ENCODE assay signal across 9 cellular contexts in genomic region chr7:100544386-100544785, GRCh38. TPM values are rescaled to one million over a fixed set of nuclear protein-coding genes. Genes with fewer than 3 reads are reported as not detected.
DNase-seq lines count a peak whose midpoint lies in the region; ATAC-seq and TF ChIP-seq lines count a peak whose summit lies in the region.
"Had no signal": no experiment of that assay in that cellular context is flagged by ENCODE, and none has a peak within 500 bp of the region (broad histone marks: within the 10 kb centered on the region; RNA-seq: fewer than 3 reads in every experiment).

No MANE protein-coding gene starts in this region.

- H3K27ac ChIP-seq in GM23338 (ENCODE audit: low read depth), result no peak overlapping the region

- H3K4me3 Mint-ChIP-seq in GM23338 (peak overlapping the region; percentile 15; the same call in 1 of the 3 replicates), immature natural killer cell (peak overlapping the region; percentile 65 to 91 (median 72))
- peak overlapping the region; percentile 97 for H3K4me3 Mint-ChIP-seq in activated CD4-positive, alpha-beta memory T cell treated with anti-CD3 and anti-CD28 coated beads, Interleukin-2, amount 10 ng/mL, durations not matched to agents 7 days and 5 days
- H3K4me3 Mint-ChIP-seq in stimulated activated memory B cell treated with anti-CD40 and anti-IgM and Interleukin-4, amounts not matched to agents 10 μg/mL and 1 μg/mL and 100 μg/mL, for 72 hours, result peak overlapping the region; percentile 53

- H3K9me3 Mint-ChIP-seq in GM23338 (no peaks in the 10 kb centered on the region), immature natural killer cell (no peaks in the 10 kb centered on the region)
- H3K9me3 Mint-ChIP-seq in activated CD4-positive, alpha-beta memory T cell treated with anti-CD3 and anti-CD28 coated beads, Interleukin-2, amount 10 ng/mL, durations not matched to agents 7 days and 5 days, result no peaks in the 10 kb centered on the region
- H3K9me3 Mint-ChIP-seq in stimulated activated memory B cell treated with anti-CD40 and anti-IgM and Interleukin-4, amounts not matched to agents 10 μg/mL and 1 μg/mL and 100 μg/mL, for 72 hours, result no peaks in the 10 kb centered on the region

- intact Hi-C loops in sciatic nerve (cut with DNase I), result no loop called here

- H3K27me3 Mint-ChIP-seq in GM23338 (ENCODE audit: insufficient read depth, low read depth, poor library complexity) (peaks cover 19% of the 10 kb centered on the region), immature natural killer cell (ENCODE audit: low read depth in 3 of 3) (peaks cover 0 to 3% (median 2%) of the 10 kb centered on the region in 3 donors)
- H3K27me3 Mint-ChIP-seq in activated CD4-positive, alpha-beta memory T cell treated with anti-CD3 and anti-CD28 coated beads, Interleukin-2, amount 10 ng/mL, durations not matched to agents 7 days and 5 days, result no peaks in the 10 kb centered on the region
- H3K27me3 Mint-ChIP-seq in stimulated activated memory B cell treated with anti-CD40 and anti-IgM and Interleukin-4, amounts not matched to agents 10 μg/mL and 1 μg/mL and 100 μg/mL, for 72 hours, result no peaks in the 10 kb centered on the region

- DNase-seq in GM23338 (ENCODE audit: low spot score), result no peak
- DNase-seq in activated CD4-positive, alpha-beta memory T cell treated with anti-CD3 and anti-CD28 coated beads, Interleukin-2, amount 10 ng/mL, durations not matched to agents 7 days and 5 days, result no peak
- DNase-seq in immature natural killer cell, result no peak
- no peak for DNase-seq in COLO829 (ENCODE audit: low spot score)
- no peak for DNase-seq in sciatic nerve (ENCODE audit: low spot score)
- no peak for DNase-seq in GF-D8 (lab: John Stamatoyannopoulos, UW)
- DNase-seq: central memory CD4-positive, alpha-beta T cell had no signal

- H3K27ac Mint-ChIP-seq in GM23338 (no peak overlapping the region), immature natural killer cell (peak overlapping the region; percentile 89 to 99 (median 96))
- H3K27ac Mint-ChIP-seq in activated CD4-positive, alpha-beta memory T cell treated with anti-CD3 and anti-CD28 coated beads, Interleukin-2, amount 10 ng/mL, durations not matched to agents 7 days and 5 days, result peak overlapping the region; percentile 96
- peak overlapping the region; percentile 95 for H3K27ac Mint-ChIP-seq in stimulated activated memory B cell treated with anti-CD40 and anti-IgM and Interleukin-4, amounts not matched to agents 10 μg/mL and 1 μg/mL and 100 μg/mL, for 72 hours

- peaks cover 61% of the 10 kb centered on the region for H3K4me1 ChIP-seq in GM23338 (ENCODE audit: insufficient read depth)

- H3K4me1 Mint-ChIP-seq in GM23338 (peaks cover 71% of the 10 kb centered on the region), immature natural killer cell (peaks cover 94 to 98% of the 10 kb centered on the region in 2 donors)
- peaks cover 94% of the 10 kb centered on the region for H3K4me1 Mint-ChIP-seq in activated CD4-positive, alpha-beta memory T cell treated with anti-CD3 and anti-CD28 coated beads, Interleukin-2, amount 10 ng/mL, durations not matched to agents 7 days and 5 days
- H3K4me1 Mint-ChIP-seq in stimulated activated memory B cell treated with anti-CD40 and anti-IgM and Interleukin-4, amounts not matched to agents 10 μg/mL and 1 μg/mL and 100 μg/mL, for 72 hours, result peaks cover 87% of the 10 kb centered on the region

- H3K79me2 ChIP-seq in GM23338 (replicated peaks; ENCODE audit: insufficient read depth), result peaks cover 13% of the 10 kb centered on the region

- peaks cover 16% of the 10 kb centered on the region; the same call in 1 of the 2 replicates for H3F3A ChIP-seq in GM23338 (replicated peaks; ENCODE audit: low read depth)

- H2AFZ ChIP-seq in GM23338, result no peak overlapping the region

- ATAC-seq in GM23338 (no peak), sciatic nerve (no peak), GM21515 (IDR thresholded peaks at IDR 0.05; ENCODE audit: unreplicated experiment) (no peak)
- ATAC-seq in stimulated activated memory B cell treated with anti-CD40 and anti-IgM and Interleukin-4, amounts not matched to agents 10 μg/mL and 1 μg/mL and 100 μg/mL, for 72 hours, result no peak

- 0 out of 2 replicates have a peak, but pooled peaks cover 2% of the 10 kb centered on the region for H4K20me1 ChIP-seq in GM23338 (replicated peaks; ENCODE audit: insufficient read depth)

- CTCF ChIA-PET in activated CD4-positive, alpha-beta memory T cell treated with anti-CD3 and anti-CD28 coated beads, Interleukin-2, amount 10 ng/mL, durations not matched to agents 7 days and 5 days (lab: Charles Lee), result interaction anchor here (0.6 to 11.6 kb wide), 3 partner anchors 16 to 392 kb away, joined by 3 to 144 read pairs (median 6); partner anchors contain the start of gene MOSPD3

- peaks cover 10% of the 10 kb centered on the region for H3K27me3 ChIP-seq in GM23338 (ENCODE audit: insufficient read depth)

- H3K36me3 ChIP-seq in GM23338 (ENCODE audit: insufficient read depth), result no peaks in the 10 kb centered on the region

- H3K36me3 Mint-ChIP-seq in GM23338 (ENCODE audit: low read depth), result no peaks in the 10 kb centered on the region
- H3K36me3 Mint-ChIP-seq in activated CD4-positive, alpha-beta memory T cell treated with anti-CD3 and anti-CD28 coated beads, Interleukin-2, amount 10 ng/mL, durations not matched to agents 7 days and 5 days (ENCODE audit: low read depth), result peaks cover 41% of the 10 kb centered on the region
- H3K36me3 Mint-ChIP-seq in immature natural killer cell, result no peaks in the 10 kb centered on the region
- peaks cover 6% of the 10 kb centered on the region for H3K36me3 Mint-ChIP-seq in stimulated activated memory B cell treated with anti-CD40 and anti-IgM and Interleukin-4, amounts not matched to agents 10 μg/mL and 1 μg/mL and 100 μg/mL, for 72 hours

- POLR2A ChIA-PET in activated CD4-positive, alpha-beta memory T cell treated with anti-CD3 and anti-CD28 coated beads, Interleukin-2, amount 10 ng/mL, durations not matched to agents 7 days and 5 days (lab: Charles Lee), result interaction anchor here (1.2 to 2.9 kb wide), 9 partner anchors 9 to 116 kb away, joined by 3 to 17 read pairs (median 6); partner anchors contain the start of genes FBXO24, LRCH4, MEPCE and ZCWPW1

- no peak overlapping the region for H3K4me3 ChIP-seq in GM23338

- H3K9me2 ChIP-seq in GM23338 (ENCODE audit: insufficient read depth), result no peaks in the 10 kb centered on the region

- TF ChIP-seq CTCF in GM23338 (conservative IDR thresholded peaks at IDR 0.05; ENCODE audit: low read depth in 2 of 2), result no peak

- H3K4me2 ChIP-seq in GM23338, result no peak overlapping the region

TF ChIP-seq in GM23338, 12 proteins besides CTCF, POLR2A, EP300 and RAD21:
- TF ChIP-seq CREB1 (CRISPR knock-in tag; IDR thresholded peaks at IDR 0.05; ENCODE audit: low read depth), result no peak
- no peak for TF ChIP-seq EZH2phosphoT487 (IDR thresholded peaks at IDR 0.05; ENCODE audit: unreplicated experiment)

RNA-seq across cellular contexts. Expression of gene AGFG2, which starts 5.4 kb away (rescaled TPM):
- 2.4 and 8.9 TPM in 2 replicates for total RNA-seq in GM23338 (2014; rRNA removed; shearing (Covaris generic))
- polyA plus RNA-seq in GM23338 (2016; fragmentation: Nextera tagmentation; extraction: Ambion mirVana) (2.2 and 2.3 TPM in 2 replicates), immature natural killer cell (10 to 100 TPM in 2 of 3 donors, 1 to 10 TPM in 1; 7.1 to 20.7 (median 12.0) TPM)
- total RNA-seq in activated CD4-positive, alpha-beta memory T cell treated with anti-CD3 and anti-CD28 coated beads, Interleukin-2, amount 10 ng/mL, durations not matched to agents 7 days and 5 days, result 10 to 100 TPM; 53.9 to 59.8 TPM
- total RNA-seq in sciatic nerve, result 30.6 TPM

RNA-seq across cellular contexts. Expression of gene SAP25, which starts 29.3 kb away (rescaled TPM):
- 2.0 and 4.1 TPM in 2 replicates for total RNA-seq in GM23338 (2014; rRNA removed; shearing (Covaris generic))
- polyA plus RNA-seq in GM23338 (2016; fragmentation: Nextera tagmentation; extraction: Ambion mirVana), result 3.8 and 3.9 TPM in 2 replicates
- total RNA-seq in activated CD4-positive, alpha-beta memory T cell treated with anti-CD3 and anti-CD28 coated beads, Interleukin-2, amount 10 ng/mL, durations not matched to agents 7 days and 5 days, result 10 to 100 TPM; 29.1 to 30.0 TPM
- polyA plus RNA-seq in immature natural killer cell, result not detected
- total RNA-seq in sciatic nerve, result 13.6 TPM

RNA-seq across cellular contexts. Expression of gene LRCH4, which starts 41.5 kb away (rescaled TPM):
- 51.0 and 51.5 TPM in 2 replicates for total RNA-seq in GM23338 (2014; rRNA removed; shearing (Covaris generic))
- polyA plus RNA-seq in GM23338 (2016; fragmentation: Nextera tagmentation; extraction: Ambion mirVana) (21.4 and 21.8 TPM in 2 replicates), immature natural killer cell (100 to 1,000 TPM in 1 of 3 donors, 10 to 100 TPM in 2; 78.9 to 125 (median 90.4) TPM)
- total RNA-seq in activated CD4-positive, alpha-beta memory T cell treated with anti-CD3 and anti-CD28 coated beads, Interleukin-2, amount 10 ng/mL, durations not matched to agents 7 days and 5 days, result 100 to 1,000 TPM; 199 to 204 TPM
- 75.7 TPM for total RNA-seq in sciatic nerve

RNA-seq across cellular contexts. Expression of gene FBXO24, which starts 41.7 kb away (rescaled TPM):
- total RNA-seq in GM23338 (2014; rRNA removed; shearing (Covaris generic)), result 0.70 and 2.4 TPM in 2 replicates
- polyA plus RNA-seq in GM23338 (2016; fragmentation: Nextera tagmentation; extraction: Ambion mirVana), result 0.82 and 2.1 TPM in 2 replicates
- total RNA-seq in activated CD4-positive, alpha-beta memory T cell treated with anti-CD3 and anti-CD28 coated beads, Interleukin-2, amount 10 ng/mL, durations not matched to agents 7 days and 5 days, result 1 to 10 TPM; 1.8 to 2.7 TPM
- under 1 TPM in 1 of 3 donors, not detected in 2; 0.43 TPM for polyA plus RNA-seq in immature natural killer cell
- total RNA-seq in sciatic nerve, result 1.2 TPM

RNA-seq across cellular contexts. Expression of gene PCOLCE, which starts 57.8 kb away (rescaled TPM):
- 33.3 and 45.5 TPM in 2 replicates for total RNA-seq in GM23338 (2014; rRNA removed; shearing (Covaris generic))
- 70.4 and 81.2 TPM in 2 replicates for polyA plus RNA-seq in GM23338 (2016; fragmentation: Nextera tagmentation; extraction: Ambion mirVana)
- 10 to 100 TPM; 16.0 to 18.7 TPM for total RNA-seq in activated CD4-positive, alpha-beta memory T cell treated with anti-CD3 and anti-CD28 coated beads, Interleukin-2, amount 10 ng/mL, durations not matched to agents 7 days and 5 days
- 1 to 10 TPM; 2.0 to 4.9 (median 4.7) TPM for polyA plus RNA-seq in immature natural killer cell
- 138 TPM for total RNA-seq in sciatic nerve

Comparison
In these comparisons a context has a peak if more than half of its experiments do, and no peak if none do; other contexts are left out.
1. H3K4me3 Mint-ChIP-seq: peak in every context shown above with its lines; median percentile 97 in activated CD4-positive, alpha-beta memory T cell treated with anti-CD3 and anti-CD28 coated beads, Interleukin-2, amount 10 ng/mL, durations not matched to agents 7 days and 5 days; 72 in immature natural killer cell; 53 in stimulated activated memory B cell treated with anti-CD40 and anti-IgM and Interleukin-4, amounts not matched to agents 10 μg/mL and 1 μg/mL and 100 μg/mL, for 72 hours; 15 in GM23338.